Comparison of ENCODE assay signal across 8 cellular contexts in the genomic region with DNA sequence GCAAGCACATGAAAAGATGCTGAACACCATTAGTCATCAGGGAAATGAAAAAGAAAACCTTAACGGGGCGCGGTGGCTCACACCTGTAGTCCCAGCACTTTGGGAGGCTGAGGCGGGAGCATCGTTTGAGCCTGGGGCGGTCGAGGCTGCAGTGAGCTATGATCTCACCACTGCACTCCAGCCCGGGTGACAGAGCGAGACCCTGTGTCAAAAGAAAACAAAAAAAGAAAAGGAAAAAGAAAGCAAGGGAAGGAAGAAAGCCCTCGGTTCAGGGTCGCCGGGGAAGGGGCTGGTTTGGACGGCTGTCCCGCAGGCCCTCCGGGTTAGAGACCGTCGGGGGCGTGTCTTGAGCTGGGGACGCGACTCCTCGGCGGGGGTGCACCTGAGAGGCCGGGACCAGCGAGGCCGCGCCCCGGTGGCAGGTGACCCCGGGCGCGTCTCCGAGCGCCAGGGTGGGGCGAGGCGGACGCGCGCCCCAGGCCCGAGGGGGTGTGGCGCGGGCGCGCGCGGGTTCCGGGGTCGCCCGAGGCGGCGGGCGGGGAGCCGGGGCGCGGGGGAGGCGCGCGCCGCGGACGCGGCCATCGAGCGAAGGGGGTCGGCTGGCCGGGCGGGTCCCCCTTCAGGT. TPM values are rescaled to one million over a fixed set of nuclear protein-coding genes. Genes with fewer than 3 reads are reported as not detected.
DNase-seq lines count a peak whose midpoint lies in the region; ATAC-seq, FAIRE-seq and TF ChIP-seq lines count a peak whose summit lies in the region.

No MANE protein-coding gene starts in this region.

- TF ChIP-seq POLR2A in endothelial cell of umbilical vein (IDR thresholded peaks at IDR 0.05; ENCODE audit: low read depth, low read length): no peak

- peak overlapping the region; percentile 58; the same call in 1 of the 2 replicates for H2AFZ ChIP-seq in GM23248
- peak overlapping the region; percentile 66 for H2AFZ ChIP-seq in endothelial cell of umbilical vein (ENCODE audit: low read depth, low read length)

- no peaks in the 10 kb centered on the region for H3K9me1 ChIP-seq in endothelial cell of umbilical vein (replicated peaks; ENCODE audit: control insufficient read depth, extremely low read depth, insufficient read depth, low read length)

- H3K27ac Mint-ChIP-seq in naive thymus-derived CD8-positive, alpha-beta T cell: peak overlapping the region; percentile 58 to 99 (median 94)

- CTCF ChIA-PET in endothelial cell of umbilical vein (lab: Charles Lee): interaction anchor here (1.2 to 2.9 kb wide), 2 partner anchors 70 to 84 kb away, joined by 4 to 8 read pairs; no protein-coding TSS in a partner anchor

- in situ Hi-C loops in GM23248 (cut with MboI): no loop called here

- no TSS peak for BruUV-seq in endothelial cell of umbilical vein (replicated peaks; lab: Mats Ljungman, UMichigan)

- H3K9me2 ChIP-seq in GM23248 (ENCODE audit: insufficient read depth): no peaks in the 10 kb centered on the region

- TF ChIP-seq CTCF in endothelial cell of umbilical vein (IDR thresholded peaks at IDR 0.05; ENCODE audit: extremely low read depth in 1 of 2, insufficient read depth in 1 of 2, low read depth in 1 of 2, low read length in 2 of 2) (no peak), upper lobe of right lung (IDR thresholded peaks at IDR 0.05) (no peak)

- FAIRE-seq in endothelial cell of umbilical vein (lab: Jason Lieb, UNC): peak; percentile 79

- no peaks in the 10 kb centered on the region; the same call in 1 of the 2 replicates for H3K4me1 ChIP-seq in ES-I3 (ENCODE audit: insufficient read depth, low read length)
- H3K4me1 ChIP-seq in GM23248 (ENCODE audit: insufficient read depth): no peaks in the 10 kb centered on the region
- peaks cover 7% of the 10 kb centered on the region for H3K4me1 ChIP-seq in endothelial cell of umbilical vein (ENCODE audit: control insufficient read depth, extremely low read depth, insufficient read depth, low read length)
- H3K4me1 ChIP-seq in upper lobe of right lung: no peaks in the 10 kb centered on the region

- WGBS in GM23248 (ENCODE audit: low coverage in 1 of 2, low lambda C conversion rate in 2 of 2, missing lambda C conversion rate in 2 of 2), 2 experiments: 18 to 28% methylated on average over 8 to 16 of the region's 65 CpGs

- H3K4me1 Mint-ChIP-seq in naive thymus-derived CD8-positive, alpha-beta T cell: peaks cover 8 to 25% (median 18%) of the 10 kb centered on the region in 4 donors

- dilution Hi-C loops in endothelial cell of umbilical vein (cut with MboI; ENCODE audit: extremely low pct_ligation_motif_present, low sequenced_read_pairs): no loop called here

- H3K9me3 Mint-ChIP-seq in naive thymus-derived CD8-positive, alpha-beta T cell: peaks cover 0 to 3% (median 0%) of the 10 kb centered on the region in 9 donors

- H3K36me3 ChIP-seq in ES-I3 (ENCODE audit: insufficient read depth, low read length): no peaks in the 10 kb centered on the region
- no peaks in the 10 kb centered on the region for H3K36me3 ChIP-seq in GM23248 (ENCODE audit: low read depth)
- H3K36me3 ChIP-seq in MG63: no peaks in the 10 kb centered on the region
- H3K36me3 ChIP-seq in endothelial cell of umbilical vein (ENCODE audit: control insufficient read depth in 2 of 2, extremely low read depth in 1 of 2, insufficient read depth in 2 of 2, low read length in 2 of 2): peaks cover 0 to 5% of the 10 kb centered on the region in 2 experiments
- H3K36me3 ChIP-seq in upper lobe of right lung: no peaks in the 10 kb centered on the region

- intact Hi-C loops in endothelial cell of umbilical vein (cut with micrococcal nuclease) (loop anchor here (2.0 kb wide), 1 partner anchor 21 kb away; a partner anchor contains a TSS), upper lobe of right lung (cut with DNase I) (no loop called here)

- no peaks in the 10 kb centered on the region for H4K20me1 ChIP-seq in GM23248 (ENCODE audit: insufficient read depth)
- H4K20me1 ChIP-seq in endothelial cell of umbilical vein (replicated peaks; ENCODE audit: control insufficient read depth, extremely low read depth, insufficient read depth, low read length): no peaks in the 10 kb centered on the region

- H3K9me3 ChIP-seq in ES-I3 (ENCODE audit: control insufficient read depth, insufficient read depth, low read length) (no peaks in the 10 kb centered on the region), GM23248 (ENCODE audit: low read depth) (no peaks in the 10 kb centered on the region), MG63 (no peaks in the 10 kb centered on the region), endothelial cell of umbilical vein (replicated peaks; ENCODE audit: control insufficient read depth, insufficient read depth, low read length) (no peaks in the 10 kb centered on the region), upper lobe of right lung (no peaks in the 10 kb centered on the region)

- H3K79me2 ChIP-seq in GM23248 (ENCODE audit: insufficient read depth): peaks cover 44% of the 10 kb centered on the region
- peaks cover 25% of the 10 kb centered on the region for H3K79me2 ChIP-seq in endothelial cell of umbilical vein (ENCODE audit: control insufficient read depth, insufficient read depth, low read length)

- no peaks in the 10 kb centered on the region for H3K27me3 Mint-ChIP-seq in naive thymus-derived CD8-positive, alpha-beta T cell

- H3K4me3 ChIP-seq in GM23248: peak overlapping the region; percentile 90
- peak overlapping the region; percentile 46 for H3K4me3 ChIP-seq in MG63
- H3K4me3 ChIP-seq in endothelial cell of umbilical vein (replicated peaks in 1 of 3; ENCODE audit: insufficient read depth in 1 of 3, low read depth in 1 of 3, low read length in 3 of 3): peak overlapping the region; percentile 25 to 81 (median 56)
- peak overlapping the region; percentile 51 for H3K4me3 ChIP-seq in upper lobe of right lung

- H3K27ac ChIP-seq in GM23248 (peak overlapping the region; percentile 79), endothelial cell of umbilical vein (ENCODE audit: insufficient read depth, low read depth, low read length) (no peak overlapping the region), upper lobe of right lung (peak overlapping the region; percentile 24)

- ATAC-seq in naive thymus-derived CD8-positive, alpha-beta T cell: peak; percentile 71 to 72
- peak; percentile 83 for ATAC-seq in upper lobe of right lung

- POLR2A ChIA-PET in endothelial cell of umbilical vein (lab: Charles Lee): no interaction called here
- POLR2A ChIA-PET in naive thymus-derived CD8-positive, alpha-beta T cell (lab: Charles Lee): interaction anchor here (0.6 to 3.1 kb wide), 12 partner anchors 10 to 58 kb away, joined by 3 to 14 read pairs (median 8); a partner anchor contains a TSS

- H3K27me3 ChIP-seq in GM23248 (replicated peaks; ENCODE audit: insufficient read depth): no peaks in the 10 kb centered on the region
- H3K27me3 ChIP-seq in MG63: no peaks in the 10 kb centered on the region
- H3K27me3 ChIP-seq in endothelial cell of umbilical vein (ENCODE audit: control insufficient read depth in 2 of 2, insufficient read depth in 2 of 2, low read length in 2 of 2): no peaks in the 10 kb centered on the region
- no peaks in the 10 kb centered on the region for H3K27me3 ChIP-seq in upper lobe of right lung

- peak overlapping the region; percentile 89 to 99 (median 93) for H3K4me3 Mint-ChIP-seq in naive thymus-derived CD8-positive, alpha-beta T cell

- H3K36me3 Mint-ChIP-seq in naive thymus-derived CD8-positive, alpha-beta T cell: peaks cover 0 to 8% (median 0%) of the 10 kb centered on the region in 3 donors

- DNase-seq in GM23248 (peak; percentile 52), MG63 (peak; percentile 18), endothelial cell of umbilical vein (ENCODE audit: low read depth, low spot score) (no peak), upper lobe of right lung (peak; percentile 78), NCI-H446 treated with DMSO at 0.1 percent for 48 hours (lab: John Stamatoyannopoulos, UW) (no peak)
- DNase-seq in activated CD4-positive, alpha-beta T cell treated with anti-CD3 and anti-CD28 coated beads for 48 hours: peak; percentile 56
- peak in 9 of 10 donors; percentile 45 to 80 (median 61) for DNase-seq in naive thymus-derived CD8-positive, alpha-beta T cell

- H3K4me2 ChIP-seq in GM23248 (ENCODE audit: unreplicated experiment): no peak overlapping the region
- H3K4me2 ChIP-seq in endothelial cell of umbilical vein (ENCODE audit: insufficient read depth, low read length): peak overlapping the region; percentile 31

- H3F3A ChIP-seq in GM23248 (ENCODE audit: insufficient read depth): no peaks in the 10 kb centered on the region

- peak overlapping the region; percentile 45; the same call in 1 of the 2 replicates for H3K9ac ChIP-seq in ES-I3 (ENCODE audit: low read depth, low read length)
- H3K9ac ChIP-seq in GM23248: peak overlapping the region; percentile 90
- H3K9ac ChIP-seq in endothelial cell of umbilical vein (replicated peaks; ENCODE audit: extremely low read depth, insufficient read depth, low read length): peak overlapping the region; percentile 57

RNA-seq across cellular contexts. Expression of a gene that starts 0.5 kb away (rescaled TPM):
- 25.9 and 30.7 TPM in 2 replicates for total RNA-seq in GM23248 (2014; rRNA removed; shearing (Covaris generic))
- polyA plus RNA-seq in GM23248 (2016; fragmentation: Nextera tagmentation; extraction: Ambion mirVana) (26.7 and 35.1 TPM in 2 replicates), endothelial cell of umbilical vein (56.8 and 63.2 TPM in 2 replicates)
- total RNA-seq in MG63 (2014; rRNA removed; shearing (Covaris generic); ENCODE audit: low replicate concordance): 0.27 and 5.0 TPM in 2 replicates
- total RNA-seq in endothelial cell of umbilical vein (58.3 and 58.6 TPM in 2 replicates), upper lobe of right lung (49.0 TPM)
- polyA plus RNA-seq in endothelial cell of umbilical vein (2011; cell fraction: cytosol; rRNA removed): 16.5 and 21.7 TPM in 2 replicates
- polyA plus RNA-seq in endothelial cell of umbilical vein (2011; cell fraction: nucleus; rRNA removed): 245 and 272 TPM in 2 replicates
- 40.4 and 51.8 TPM in 2 replicates for polyA plus RNA-seq in endothelial cell of umbilical vein (2012)
- polyA minus RNA-seq in endothelial cell of umbilical vein: 79.7 and 86.2 TPM in 2 replicates
- polyA minus RNA-seq in endothelial cell of umbilical vein (2011; cell fraction: cytosol; rRNA and poly(A)+ RNA removed): 10.7 TPM
- polyA minus RNA-seq in endothelial cell of umbilical vein (2011; cell fraction: nucleus; rRNA and poly(A)+ RNA removed): 65.9 and 96.1 TPM in 2 replicates
- total RNA-seq in naive thymus-derived CD8-positive, alpha-beta T cell: 10 to 100 TPM; 49.5 to 50.4 TPM
- polyA plus RNA-seq in naive thymus-derived CD8-positive, alpha-beta T cell: under 1 TPM; 0.27 to 0.67 (median 0.36) TPM

RNA-seq across cellular contexts. Expression of a gene that starts 13.7 kb away (rescaled TPM):
- total RNA-seq in GM23248 (2014; rRNA removed; shearing (Covaris generic)): 52.5 and 54.7 TPM in 2 replicates
- polyA plus RNA-seq in GM23248 (2016; fragmentation: Nextera tagmentation; extraction: Ambion mirVana) (122 and 125 TPM in 2 replicates), endothelial cell of umbilical vein (66.6 and 75.9 TPM in 2 replicates)
- total RNA-seq in MG63 (2014; rRNA removed; shearing (Covaris generic); ENCODE audit: low replicate concordance): 33.4 and 35.4 TPM in 2 replicates
- total RNA-seq in endothelial cell of umbilical vein (111 and 123 TPM in 2 replicates), upper lobe of right lung (82.0 TPM)
- polyA plus RNA-seq in endothelial cell of umbilical vein (2011; cell fraction: cytosol; rRNA removed): 102 and 105 TPM in 2 replicates
- 244 and 250 TPM in 2 replicates for polyA plus RNA-seq in endothelial cell of umbilical vein (2011; cell fraction: nucleus; rRNA removed)
- polyA plus RNA-seq in endothelial cell of umbilical vein (2012): 131 and 172 TPM in 2 replicates
- 69.6 and 72.8 TPM in 2 replicates for polyA minus RNA-seq in endothelial cell of umbilical vein
- polyA minus RNA-seq in endothelial cell of umbilical vein (2011; cell fraction: cytosol; rRNA and poly(A)+ RNA removed): 22.5 TPM
- polyA minus RNA-seq in endothelial cell of umbilical vein (2011; cell fraction: nucleus; rRNA and poly(A)+ RNA removed): 39.7 and 43.1 TPM in 2 replicates
- 10 to 100 TPM; 49.2 TPM for total RNA-seq in naive thymus-derived CD8-positive, alpha-beta T cell
- 10 to 100 TPM; 25.1 to 45.6 (median 40.4) TPM for polyA plus RNA-seq in naive thymus-derived CD8-positive, alpha-beta T cell

RNA-seq across cellular contexts. Expression of a gene that starts 20.6 kb away (rescaled TPM):
- 196 and 228 TPM in 2 replicates for total RNA-seq in GM23248 (2014; rRNA removed; shearing (Covaris generic))
- polyA plus RNA-seq in GM23248 (2016; fragmentation: Nextera tagmentation; extraction: Ambion mirVana) (82.2 and 87.1 TPM in 2 replicates), endothelial cell of umbilical vein (247 and 267 TPM in 2 replicates)
- 43.6 and 59.8 TPM in 2 replicates for total RNA-seq in MG63 (2014; rRNA removed; shearing (Covaris generic); ENCODE audit: low replicate concordance)
- total RNA-seq in endothelial cell of umbilical vein (128 and 131 TPM in 2 replicates), upper lobe of right lung (108 TPM)
- polyA plus RNA-seq in endothelial cell of umbilical vein (2011; cell fraction: cytosol; rRNA removed): 167 and 182 TPM in 2 replicates
- polyA plus RNA-seq in endothelial cell of umbilical vein (2011; cell fraction: nucleus; rRNA removed): 1,001 and 1,020 TPM in 2 replicates
- polyA plus RNA-seq in endothelial cell of umbilical vein (2012): 130 and 167 TPM in 2 replicates
- polyA minus RNA-seq in endothelial cell of umbilical vein: 141 and 144 TPM in 2 replicates
- 29.2 TPM for polyA minus RNA-seq in endothelial cell of umbilical vein (2011; cell fraction: cytosol; rRNA and poly(A)+ RNA removed)
- polyA minus RNA-seq in endothelial cell of umbilical vein (2011; cell fraction: nucleus; rRNA and poly(A)+ RNA removed): 114 and 123 TPM in 2 replicates
- 100 to 1,000 TPM; 169 to 185 TPM for total RNA-seq in naive thymus-derived CD8-positive, alpha-beta T cell
- 10 to 100 TPM; 18.3 to 32.1 (median 21.0) TPM for polyA plus RNA-seq in naive thymus-derived CD8-positive, alpha-beta T cell

RNA-seq across cellular contexts. Expression of a gene that starts 21.5 kb away (rescaled TPM):
- 42.9 and 44.0 TPM in 2 replicates for total RNA-seq in GM23248 (2014; rRNA removed; shearing (Covaris generic))
- 49.2 and 49.7 TPM in 2 replicates for polyA plus RNA-seq in GM23248 (2016; fragmentation: Nextera tagmentation; extraction: Ambion mirVana)
- total RNA-seq in MG63 (2014; rRNA removed; shearing (Covaris generic); ENCODE audit: low replicate concordance): 20.5 and 25.7 TPM in 2 replicates
- total RNA-seq in endothelial cell of umbilical vein: 14.3 and 17.8 TPM in 2 replicates
- polyA plus RNA-seq in endothelial cell of umbilical vein: 31.9 and 47.8 TPM in 2 replicates
- 22.4 and 25.4 TPM in 2 replicates for polyA plus RNA-seq in endothelial cell of umbilical vein (2011; cell fraction: cytosol; rRNA removed)
- polyA plus RNA-seq in endothelial cell of umbilical vein (2011; cell fraction: nucleus; rRNA removed): 5.0 and 7.1 TPM in 2 replicates
- polyA plus RNA-seq in endothelial cell of umbilical vein (2012): 18.7 and 19.4 TPM in 2 replicates
- polyA minus RNA-seq in endothelial cell of umbilical vein: 4.6 and 6.8 TPM in 2 replicates
- polyA minus RNA-seq in endothelial cell of umbilical vein (2011; cell fraction: cytosol; rRNA and poly(A)+ RNA removed): 18.5 TPM
- 0.48 and 1.4 TPM in 2 replicates for polyA minus RNA-seq in endothelial cell of umbilical vein (2011; cell fraction: nucleus; rRNA and poly(A)+ RNA removed)
- total RNA-seq in naive thymus-derived CD8-positive, alpha-beta T cell: 10 to 100 TPM; 18.6 to 23.3 TPM
- 10 to 100 TPM; 62.6 to 81.8 (median 72.7) TPM for polyA plus RNA-seq in naive thymus-derived CD8-positive, alpha-beta T cell
- total RNA-seq in upper lobe of right lung: 15.1 TPM

RNA-seq across cellular contexts. Expression of a gene that starts 28.8 kb away (rescaled TPM):
- 36.8 and 53.0 TPM in 2 replicates for total RNA-seq in GM23248 (2014; rRNA removed; shearing (Covaris generic))
- polyA plus RNA-seq in GM23248 (2016; fragmentation: Nextera tagmentation; extraction: Ambion mirVana) (42.4 and 45.2 TPM in 2 replicates), endothelial cell of umbilical vein (25.3 and 28.3 TPM in 2 replicates)
- 51.9 and 101 TPM in 2 replicates for total RNA-seq in MG63 (2014; rRNA removed; shearing (Covaris generic); ENCODE audit: low replicate concordance)
- total RNA-seq in endothelial cell of umbilical vein (27.2 and 31.4 TPM in 2 replicates), upper lobe of right lung (33.8 TPM)
- 21.3 and 26.1 TPM in 2 replicates for polyA plus RNA-seq in endothelial cell of umbilical vein (2011; cell fraction: cytosol; rRNA removed)
- polyA plus RNA-seq in endothelial cell of umbilical vein (2011; cell fraction: nucleus; rRNA removed): 10.5 and 10.9 TPM in 2 replicates
- polyA plus RNA-seq in endothelial cell of umbilical vein (2012): 18.7 and 25.4 TPM in 2 replicates
- 20.1 and 20.2 TPM in 2 replicates for polyA minus RNA-seq in endothelial cell of umbilical vein
- polyA minus RNA-seq in endothelial cell of umbilical vein (2011; cell fraction: cytosol; rRNA and poly(A)+ RNA removed): 47.9 TPM
- 4.5 and 4.8 TPM in 2 replicates for polyA minus RNA-seq in endothelial cell of umbilical vein (2011; cell fraction: nucleus; rRNA and poly(A)+ RNA removed)
- 10 to 100 TPM; 29.0 to 30.9 TPM for total RNA-seq in naive thymus-derived CD8-positive, alpha-beta T cell
- polyA plus RNA-seq in naive thymus-derived CD8-positive, alpha-beta T cell: 10 to 100 TPM; 31.1 to 51.7 (median 37.9) TPM

Comparison
In these comparisons a context has a peak if more than half of its experiments do, and no peak if none do; other contexts are left out.
1. DNase-seq: peak in GM23248 (single experiment), MG63 (single experiment), activated CD4-positive, alpha-beta T cell treated with anti-CD3 and anti-CD28 coated beads for 48 hours (single experiment), naive thymus-derived CD8-positive, alpha-beta T cell (9 of 10) and upper lobe of right lung (single experiment); none in endothelial cell of umbilical vein (single experiment) and NCI-H446 treated with DMSO at 0.1 percent for 48 hours (single experiment).
2. Peak in every context shown above with its lines, with median percentiles within 50 percentile points of each other: H3K9ac ChIP-seq and H3K4me3 ChIP-seq.